In the genomic region with DNA sequence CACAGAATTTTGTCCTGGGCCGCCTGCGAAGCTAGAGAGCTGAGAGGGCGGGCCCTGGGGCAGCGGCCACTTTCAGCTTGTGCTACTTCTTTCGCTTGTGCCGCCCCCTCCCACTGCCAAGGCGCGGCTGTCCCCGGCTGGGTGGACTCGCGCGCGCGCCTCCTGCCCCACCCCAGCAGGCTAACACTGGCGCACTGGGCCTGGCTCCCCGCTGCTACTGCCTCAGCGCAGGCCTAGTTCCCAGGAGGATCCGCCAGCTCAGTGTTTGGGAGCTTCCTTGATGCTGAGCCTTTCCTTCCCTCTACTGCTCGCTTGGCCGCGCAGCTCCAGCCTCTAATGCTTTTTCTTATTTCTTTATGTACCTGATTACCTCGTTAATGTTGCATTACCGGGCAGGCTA, we compare ENCODE assay signal across 13 cellular contexts. TPM values are rescaled to one million over a fixed set of nuclear protein-coding genes. Genes with fewer than 3 reads are reported as not detected.
DNase-seq lines count a peak whose midpoint lies in the region; ATAC-seq and TF ChIP-seq lines count a peak whose summit lies in the region.
"Had no signal": no experiment of that assay in that cellular context is flagged by ENCODE, and none has a peak within 500 bp of the region (broad histone marks: within the 10 kb centered on the region; RNA-seq: fewer than 3 reads in every experiment).

No MANE protein-coding gene starts in this region.

- H3K27me3 ChIP-seq in H9 (ENCODE audit: insufficient read depth, low read length): no peaks in the 10 kb centered on the region; the same call in 1 of the 2 replicates
- H3K27me3 ChIP-seq: gastrocnemius medialis had no signal

- no peaks in the 10 kb centered on the region; a peak in 1 of 5 replicates for H3K9me3 Mint-ChIP-seq in H9
- H3K9me3 Mint-ChIP-seq: activated naive CD4-positive, alpha-beta T cell treated with anti-CD3 and anti-CD28 coated beads, Interleukin-2, amount 10 ng/mL, durations not matched to agents 7 days and 5 days had no signal

- H3K4me3 ChIP-seq in skeletal muscle cell (ENCODE audit: low read depth, low read length): peak overlapping the region; percentile 4

- no peaks in the 10 kb centered on the region for H3K9me3 ChIP-seq in H9 (ENCODE audit: control insufficient read depth, low read depth, low read length)
- H3K9me3 ChIP-seq: gastrocnemius medialis had no signal

- no peak overlapping the region for H2BK15ac ChIP-seq in H9 (ENCODE audit: low read depth, low read length)

- H3K79me1 ChIP-seq in H9 (ENCODE audit: insufficient read depth, low read depth, low read length, poor library complexity, severe bottlenecking): no peaks in the 10 kb centered on the region

- 0 out of 2 replicates have a peak overlapping the region, but pooled peaks have one; percentile 77 for H3K14ac ChIP-seq in H9 (ENCODE audit: insufficient read depth, low read length)

- H3T11ph ChIP-seq in H9 (ENCODE audit: low read length): no peak overlapping the region

- no CpG with 5 or more reads among the region's 23 CpGs for WGBS in H9 (ENCODE audit: extremely low coverage, insufficient read length, low lambda C conversion rate)

- no peak overlapping the region for H3K27ac ChIP-seq in H9 (ENCODE audit: insufficient read length, low read depth, low read length)
- H3K27ac ChIP-seq: gastrocnemius medialis had no signal

- no peak overlapping the region for H4K8ac ChIP-seq in H9 (replicated peaks; ENCODE audit: insufficient read length, low read depth, low read length)

- H4K20me1 ChIP-seq in H9 (ENCODE audit: control insufficient read depth, insufficient read depth, insufficient read length): no peaks in the 10 kb centered on the region

- no peak overlapping the region for H2AK5ac ChIP-seq in H9 (ENCODE audit: insufficient read length, low read length)

- peaks cover 10% of the 10 kb centered on the region for H3K27me3 Mint-ChIP-seq in H9 (ENCODE audit: low read depth)

- ATAC-seq in GM21529 (IDR thresholded peaks at IDR 0.05; ENCODE audit: unreplicated experiment): no peak
- no peak for ATAC-seq in HG03457 (IDR thresholded peaks at IDR 0.05; ENCODE audit: unreplicated experiment)
- ATAC-seq: gastrocnemius medialis had no signal

- no peak overlapping the region for H3K23ac ChIP-seq in H9 (ENCODE audit: insufficient read length, low read depth, low read length)

- H2BK5ac ChIP-seq in H9 (ENCODE audit: insufficient read length, low read length): no peak overlapping the region

- peak overlapping the region; percentile 84 for H3K18ac ChIP-seq in H9 (ENCODE audit: insufficient read length, low read depth, low read length)

- no peak for TF ChIP-seq CTCF in H9 (conservative IDR thresholded peaks at IDR 0.05)

- peaks cover 24 to 25% of the 10 kb centered on the region in 2 experiments for H3K4me1 Mint-ChIP-seq in H9
- H3K4me1 Mint-ChIP-seq: activated naive CD4-positive, alpha-beta T cell treated with anti-CD3 and anti-CD28 coated beads, Interleukin-2, amount 10 ng/mL, durations not matched to agents 7 days and 5 days had no signal

- H2BK20ac ChIP-seq in H9 (ENCODE audit: low read depth, low read length, poor library complexity, severe bottlenecking): no peak overlapping the region

- DNase-seq in H9 (peak; percentile 88), ecto neural progenitor cell (ENCODE audit: low spot score) (peak; percentile 85), islet precursor cell (peak; percentile 90), skeletal muscle cell (ENCODE audit: low read depth) (no peak), HK-2 (ENCODE audit: unreplicated experiment) (no peak), MV-4-11 (lab: John Stamatoyannopoulos, UW) (no peak)
- DNase-seq: activated naive CD4-positive, alpha-beta T cell treated with anti-CD3 and anti-CD28 coated beads, Interleukin-2, amount 10 ng/mL, durations not matched to agents 7 days and 5 days; DMS79 treated with DMSO at 0.1 percent for 48 hours; gastrocnemius medialis; Kasumi-1; stimulated activated CD4-positive, alpha-beta T cell treated with anti-CD3 and anti-CD28 coated beads, Interleukin-12 subunit alpha, Interleukin-12 subunit beta, amount 100 ng/mL, for 4 hours had no signal

- no peak overlapping the region for H3K4ac ChIP-seq in H9 (ENCODE audit: low read depth, low read length)

- H3K4me3 Mint-ChIP-seq in H9: peak overlapping the region; percentile 50 to 71
- H3K4me3 Mint-ChIP-seq: activated naive CD4-positive, alpha-beta T cell treated with anti-CD3 and anti-CD28 coated beads, Interleukin-2, amount 10 ng/mL, durations not matched to agents 7 days and 5 days had no signal

- H2AFZ ChIP-seq in H9 (ENCODE audit: low read length): peak overlapping the region; percentile 96

- H3K27ac Mint-ChIP-seq in H9: no peak overlapping the region
- H3K27ac Mint-ChIP-seq: activated naive CD4-positive, alpha-beta T cell treated with anti-CD3 and anti-CD28 coated beads, Interleukin-2, amount 10 ng/mL, durations not matched to agents 7 days and 5 days had no signal

- no peak overlapping the region for H3K56ac ChIP-seq in H9 (ENCODE audit: insufficient read length, low read depth, low read length)

- H3K36me3 Mint-ChIP-seq in H9 (ENCODE audit: insufficient read depth in 1 of 3, low read depth in 3 of 3): no peaks in the 10 kb centered on the region
- H3K36me3 Mint-ChIP-seq: activated naive CD4-positive, alpha-beta T cell treated with anti-CD3 and anti-CD28 coated beads, Interleukin-2, amount 10 ng/mL, durations not matched to agents 7 days and 5 days had no signal

- peaks cover 7% of the 10 kb centered on the region for H3K23me2 ChIP-seq in H9 (ENCODE audit: insufficient read length, low read depth, low read length, poor library complexity, severe bottlenecking)

- no peak overlapping the region for H4K91ac ChIP-seq in H9 (ENCODE audit: insufficient read length, low read depth, low read length)

- peak overlapping the region; percentile 82 for H3K4me2 ChIP-seq in H9 (ENCODE audit: insufficient read depth, insufficient read length, low read length)

- no peak overlapping the region for H2BK120ac ChIP-seq in H9 (ENCODE audit: low read depth, low read length, poor library complexity, severe bottlenecking)

- H3K79me2 ChIP-seq in H9 (ENCODE audit: insufficient read depth, low read length): no peaks in the 10 kb centered on the region

- H3K4me1 ChIP-seq in H9 (ENCODE audit: insufficient read depth, low read length): no peaks in the 10 kb centered on the region; the same call in 1 of the 2 replicates
- H3K4me1 ChIP-seq: gastrocnemius medialis had no signal

- no peak overlapping the region for H2BK12ac ChIP-seq in H9 (ENCODE audit: insufficient read length, low read depth, low read length)

- no peak overlapping the region for H4K5ac ChIP-seq in H9 (ENCODE audit: insufficient read length, low read depth, low read length)

- H3K9ac ChIP-seq in H9 (ENCODE audit: extremely low read depth, insufficient read length, low read length): peak overlapping the region; percentile 62

RNA-seq across cellular contexts. Expression of a gene that starts 27.4 kb away (rescaled TPM):
- 124 and 140 TPM in 2 replicates for total RNA-seq in H9 (2021)

Comparison
In these comparisons a context has a peak if more than half of its experiments do, and no peak if none do; other contexts are left out.
1. DNase-seq: peak in H9 (single experiment), ecto neural progenitor cell (single experiment) and islet precursor cell (single experiment); none in skeletal muscle cell (single experiment), HK-2 (single experiment) and MV-4-11 (single experiment).